9 cellular contexts compared by ENCODE assay signal in genomic region chr5:145835839-145836222, GRCh38. TPM values are rescaled to one million over a fixed set of nuclear protein-coding genes. Genes with fewer than 3 reads are reported as not detected.
DNase-seq lines count a peak whose midpoint lies in the region; ATAC-seq, FAIRE-seq and TF ChIP-seq lines count a peak whose summit lies in the region.
"Had no signal": no experiment of that assay in that cellular context is flagged by ENCODE, and none has a peak within 500 bp of the region (broad histone marks: within the 10 kb centered on the region; RNA-seq: fewer than 3 reads in every experiment).

No MANE protein-coding gene starts in this region.

- H3K36me3 Mint-ChIP-seq in activated T-cell treated with anti-CD3 and anti-CD28 coated beads, Interleukin-2, amount 50 U/mL, for 24 hours (ENCODE audit: low read depth) = no peaks in the 10 kb centered on the region
- H3K36me3 Mint-ChIP-seq in type B pancreatic cell = no peaks in the 10 kb centered on the region

- intact Hi-C loops in K562 (cut with micrococcal nuclease) = loop anchor here (2.0 kb wide), 2 partner anchors 19 to 51 kb away; no protein-coding TSS in a partner anchor
- intact Hi-C loops in right lobe of liver (cut with DNase I) = no loop called here

- DNase-seq in activated T-cell treated with anti-CD3 and anti-CD28 coated beads, Interleukin-2, amount 50 U/mL, for 24 hours = no peak
- DNase-seq in activated T-cell treated with anti-CD3 and anti-CD28 coated beads, Interleukin-2, amount 50 U/mL, for 1 hour = no peak
- DNase-seq in K562 (ENCODE audit: extremely low read depth in 1 of 4, low spot score in 3 of 4) (no peak), right lobe of liver (no peak), type B pancreatic cell (ENCODE audit: extremely low spot score, unreplicated experiment) (no peak), NCI-H2196 (lab: John Stamatoyannopoulos, UW; ENCODE audit: unreplicated experiment) (no peak), NCI-H524 treated with DMSO at 0.1 percent for 48 hours (lab: John Stamatoyannopoulos, UW) (no peak), DMS153 (lab: John Stamatoyannopoulos, UW) (no peak)

- H3K9me3 Mint-ChIP-seq in activated T-cell treated with anti-CD3 and anti-CD28 coated beads, Interleukin-2, amount 50 U/mL, for 24 hours = no peaks in the 10 kb centered on the region
- H3K9me3 Mint-ChIP-seq in type B pancreatic cell = peaks cover 4% of the 10 kb centered on the region

- no peak for TF ChIP-seq RAD21 in K562 (CRISPR knock-in tag; conservative IDR thresholded peaks at IDR 0.05 in 1 of 2, IDR thresholded peaks at IDR 0.05 in 1 of 2)

- ATAC-seq in K562 (no peak), right lobe of liver (no peak)

- CTCF ChIA-PET in K562 (lab: Yijun Ruan, JAX; ENCODE audit: low intra/inter-chr PET ratio) = no interaction called here

- WGBS in K562 (ENCODE audit: insufficient coverage, low coverage, missing lambda C conversion rate) = 53% methylated on average over 18 of the region's 18 CpGs
- WGBS in right lobe of liver (ENCODE audit: insufficient coverage, low coverage, low lambda C conversion rate, missing lambda C conversion rate) = 71% methylated on average over 11 of the region's 18 CpGs

- H3K4me2 ChIP-seq in K562 (ENCODE audit: insufficient read depth, low read length) = peak overlapping the region; percentile 95

- H3K9ac ChIP-seq in K562 (ENCODE audit: insufficient read depth in 1 of 2, low read depth in 2 of 2, low read length in 2 of 2) = peak overlapping the region; percentile 87 to 93

- no peaks in the 10 kb centered on the region for H4K20me1 ChIP-seq in K562 (replicated peaks; ENCODE audit: control insufficient read depth, insufficient read depth, low read length)

- no peak for FAIRE-seq in K562 (lab: Jason Lieb, UNC)

- no peaks in the 10 kb centered on the region for H3K9me1 ChIP-seq in K562 (ENCODE audit: control insufficient read depth, insufficient read depth, low read length)

- H2AFZ ChIP-seq in K562 (ENCODE audit: low read depth, low read length) = peak overlapping the region; percentile 98

- no peaks in the 10 kb centered on the region for H3K9me3 ChIP-seq in K562 (replicated peaks; ENCODE audit: control insufficient read depth, insufficient read depth, low read depth, low read length)
- H3K9me3 ChIP-seq in right lobe of liver = no peaks in the 10 kb centered on the region

- TF ChIP-seq EP300 in K562 (IDR thresholded peaks at IDR 0.05; ENCODE audit: low read length) = no peak

- H3K4me3 ChIP-seq in K562 (peak overlapping the region; percentile 80), right lobe of liver (peak overlapping the region; percentile 67 to 72 (median 72))

- H3K4me3 Mint-ChIP-seq in activated T-cell treated with anti-CD3 and anti-CD28 coated beads, Interleukin-2, amount 50 U/mL, for 24 hours = peak overlapping the region; percentile 63
- peak overlapping the region; percentile 81 for H3K4me3 Mint-ChIP-seq in type B pancreatic cell

- peaks cover 11% of the 10 kb centered on the region for H3K4me1 Mint-ChIP-seq in activated T-cell treated with anti-CD3 and anti-CD28 coated beads, Interleukin-2, amount 50 U/mL, for 24 hours (ENCODE audit: low read depth)
- H3K4me1 Mint-ChIP-seq in type B pancreatic cell (ENCODE audit: unreplicated experiment) = peaks cover 20% of the 10 kb centered on the region

- in situ Hi-C loops in K562 (cut with MboI) = loop anchor here (10.0 kb wide), 1 partner anchor 369 kb away; the partner anchor contains the start of gene RBM27

- H3K27me3 ChIP-seq in K562 (ENCODE audit: control insufficient read depth in 2 of 2, insufficient read depth in 2 of 2, low read length in 2 of 2) (no peaks in the 10 kb centered on the region), right lobe of liver (no peaks in the 10 kb centered on the region)

- H3K36me3 ChIP-seq in K562 (ENCODE audit: control insufficient read depth, insufficient read depth, low read length) (no peaks in the 10 kb centered on the region), right lobe of liver (no peaks in the 10 kb centered on the region)

- no peak overlapping the region for H3K27ac Mint-ChIP-seq in activated T-cell treated with anti-CD3 and anti-CD28 coated beads, Interleukin-2, amount 50 U/mL, for 24 hours
- H3K27ac Mint-ChIP-seq in type B pancreatic cell = peak overlapping the region; percentile 76

- peaks cover 25% of the 10 kb centered on the region for H3K27me3 Mint-ChIP-seq in activated T-cell treated with anti-CD3 and anti-CD28 coated beads, Interleukin-2, amount 50 U/mL, for 24 hours
- no peaks in the 10 kb centered on the region for H3K27me3 Mint-ChIP-seq in type B pancreatic cell

- TF ChIP-seq CTCF in K562 (IDR thresholded peaks at IDR 0.05 in 2 of 3, conservative IDR thresholded peaks at IDR 0.05 in 1 of 3; ENCODE audit: insufficient read depth in 2 of 3, low read depth in 1 of 3, low read length in 3 of 3) (no peak), right lobe of liver (IDR thresholded peaks at IDR 0.05) (no peak), type B pancreatic cell (conservative IDR thresholded peaks at IDR 0.05) (no peak)

- no peak for TF ChIP-seq POLR2A in K562 (conservative IDR thresholded peaks at IDR 0.05)
- TF ChIP-seq POLR2A in right lobe of liver (IDR thresholded peaks at IDR 0.05) = no peak

- TSS peak; percentile 97 for BruUV-seq in K562 (replicated peaks; lab: Mats Ljungman, UMichigan)

- H3K79me2 ChIP-seq in K562 (ENCODE audit: control insufficient read depth, insufficient read depth, low read length) = peaks cover 40% of the 10 kb centered on the region

- H3K27ac ChIP-seq in K562 (ENCODE audit: extremely low read depth, low read depth, low read length) = peak overlapping the region; percentile 87
- H3K27ac ChIP-seq in right lobe of liver = peak overlapping the region; percentile 31 to 56 (median 47)

- POLR2A ChIA-PET in K562 (lab: Yijun Ruan, JAX) = interaction anchor here (1.0 to 2.7 kb wide), 6 partner anchors 10 to 140 kb away, joined by 3 to 19 read pairs (median 7); no protein-coding TSS in a partner anchor

- H3K4me1 ChIP-seq in K562 (replicated peaks in 1 of 2; ENCODE audit: control insufficient read depth in 2 of 2, insufficient read depth in 2 of 2, low read length in 2 of 2) (peaks cover 14 to 48% of the 10 kb centered on the region in 2 experiments), right lobe of liver (peaks cover 0 to 2% (median 0%) of the 10 kb centered on the region in 4 donors)

TF ChIP-seq in K562, 482 proteins besides CTCF, POLR2A, EP300 and RAD21 (continues in another document):
- TF ChIP-seq NR2C2 (CRISPR knock-in tag; IDR thresholded peaks at IDR 0.05) = no peak; the same call in 1 of the 2 replicates
- 0 out of 2 replicates have a peak, but pooled peaks have one; percentile 1 for TF ChIP-seq NR2C2 (tag; IDR thresholded peaks at IDR 0.05)
- TF ChIP-seq MLLT1 (IDR thresholded peaks at IDR 0.05) = 0 out of 4 replicates have a peak, but pooled peaks of 1 of the 2 experiments have one; percentile 34
- no peak for TF ChIP-seq MCM3 (IDR thresholded peaks at IDR 0.05)

RNA-seq across cellular contexts. Expression of gene PRELID2, which starts 0.7 kb away (rescaled TPM):
- 98.0 and 157 TPM in 2 replicates for total RNA-seq in K562 (2011; cell fraction: chromatin; rRNA removed; ENCODE audit: low replicate concordance)
- 44.4 and 52.9 TPM in 2 replicates for total RNA-seq in K562 (2011; cell fraction: nucleolus; rRNA removed)
- total RNA-seq in K562 (2011; cell fraction: nucleoplasm; rRNA removed) = 98.7 and 150 TPM in 2 replicates
- total RNA-seq in K562 (2014; rRNA removed) (42.7 and 68.2 TPM in 2 replicates), K562 (2014; rRNA removed; fragmentation: Illumina TruSeq; extraction: Trizol) (34.1 and 36.8 TPM in 2 replicates), K562 (2015; rRNA removed; fragmentation: Illumina TruSeq; extraction: Trizol) (27.3 and 30.1 TPM in 2 replicates), K562 (2021) (20.1 and 23.7 TPM in 2 replicates), right lobe of liver (1 to 10 TPM; 2.6 to 9.3 (median 4.1) TPM), type B pancreatic cell (ENCODE audit: low replicate concordance) (15.5 and 19.6 TPM in 2 replicates)
- polyA plus RNA-seq in K562 (2011; rRNA removed) (23.0 and 28.8 TPM in 2 replicates), K562 (2014; fragmentation: Illumina TruSeq; extraction: Trizol) (21.5 and 23.9 TPM in 2 replicates), K562 (2014; fragmentation: Nextera tagmentation; extraction: Ambion mirVana) (1 to 10 TPM; 6.4 to 7.8 TPM), K562 (2014; rRNA removed) (34.7 and 35.0 TPM in 2 replicates)
- polyA plus RNA-seq in K562 (2011; cell fraction: cytosol; rRNA removed) = 4.8 and 12.2 TPM in 2 replicates
- 24.7 and 26.4 TPM in 2 replicates for polyA plus RNA-seq in K562 (2011; cell fraction: nucleus; rRNA removed)
- 13.1 and 14.4 TPM in 2 replicates for polyA plus RNA-seq in K562 (2012)
- 56.7 and 88.0 TPM in 2 replicates for polyA minus RNA-seq in K562 (2011; rRNA and poly(A)+ RNA removed)
- 18.0 and 22.5 TPM in 2 replicates for polyA minus RNA-seq in K562 (2011; cell fraction: cytosol; rRNA and poly(A)+ RNA removed)
- polyA minus RNA-seq in K562 (2011; cell fraction: nucleus; rRNA and poly(A)+ RNA removed) = 77.7 and 125 TPM in 2 replicates

RNA-seq across cellular contexts. Expression of gene GRXCR2, which starts 37.0 kb away (rescaled TPM):
- not detected in 2 replicates for total RNA-seq in K562 (2011; cell fraction: chromatin; rRNA removed; ENCODE audit: low replicate concordance)
- total RNA-seq in K562 (2011; cell fraction: nucleolus; rRNA removed) = not detected in 2 replicates
- total RNA-seq in K562 (2011; cell fraction: nucleoplasm; rRNA removed) = not detected in 2 replicates
- total RNA-seq in K562 (2014; rRNA removed) (not detected in 2 replicates), K562 (2014; rRNA removed; fragmentation: Illumina TruSeq; extraction: Trizol) (not detected in 2 replicates), K562 (2015; rRNA removed; fragmentation: Illumina TruSeq; extraction: Trizol) (not detected in 2 replicates), K562 (2021) (not detected in 2 replicates), right lobe of liver (not detected), type B pancreatic cell (ENCODE audit: low replicate concordance) (0.24 TPM in 1 of 2 replicates, not detected in the other)
- polyA plus RNA-seq in K562 (2011; rRNA removed) (not detected in 2 replicates), K562 (2014; fragmentation: Illumina TruSeq; extraction: Trizol) (not detected in 2 replicates), K562 (2014; fragmentation: Nextera tagmentation; extraction: Ambion mirVana) (not detected), K562 (2014; rRNA removed) (not detected in 2 replicates)
- not detected in 2 replicates for polyA plus RNA-seq in K562 (2011; cell fraction: cytosol; rRNA removed)
- polyA plus RNA-seq in K562 (2011; cell fraction: nucleus; rRNA removed) = not detected in 2 replicates
- polyA plus RNA-seq in K562 (2012) = not detected in 2 replicates
- polyA minus RNA-seq in K562 (2011; rRNA and poly(A)+ RNA removed) = not detected in 2 replicates
- not detected in 2 replicates for polyA minus RNA-seq in K562 (2011; cell fraction: cytosol; rRNA and poly(A)+ RNA removed)
- not detected in 2 replicates for polyA minus RNA-seq in K562 (2011; cell fraction: nucleus; rRNA and poly(A)+ RNA removed)
- total RNA-seq: RPMI7951 had no signal
